8 cellular contexts compared by ENCODE assay signal in the genomic region with DNA sequence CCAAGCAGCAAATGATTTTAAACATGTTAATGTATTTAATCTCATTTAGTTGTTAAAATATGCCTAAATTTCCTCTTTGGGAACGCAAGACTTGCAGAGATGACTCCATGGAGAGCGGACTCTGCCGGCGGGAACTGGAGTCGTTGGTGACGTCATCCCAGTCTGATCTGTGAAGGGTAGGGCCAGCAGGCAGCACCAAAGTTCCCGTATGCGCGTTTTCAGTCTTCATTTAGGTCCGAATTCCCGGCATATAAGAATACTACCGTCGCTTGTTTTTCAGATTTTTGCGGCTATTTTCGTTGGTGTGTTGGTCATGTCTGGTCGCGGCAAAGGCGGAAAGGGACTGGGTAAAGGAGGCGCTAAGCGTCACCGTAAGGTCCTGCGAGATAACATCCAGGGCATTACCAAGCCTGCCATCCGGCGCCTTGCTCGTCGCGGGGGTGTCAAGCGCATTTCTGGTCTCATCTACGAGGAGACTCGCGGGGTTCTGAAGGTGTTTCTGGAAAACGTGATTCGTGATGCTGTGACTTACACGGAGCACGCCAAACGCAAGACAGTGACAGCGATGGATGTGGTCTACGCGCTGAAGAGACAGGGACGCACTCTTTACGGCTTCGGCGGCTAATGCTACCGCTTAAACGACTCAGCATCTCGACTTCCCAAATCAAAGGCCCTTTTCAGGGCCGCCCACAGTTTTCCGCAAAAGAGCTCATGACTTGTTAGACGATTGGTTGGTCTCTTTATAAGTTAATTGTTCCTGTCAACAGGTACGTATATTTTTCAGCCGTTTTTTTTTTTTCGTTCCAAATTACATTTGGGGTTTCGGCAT.
DNase-seq lines count a peak whose midpoint lies in the region; ATAC-seq and TF ChIP-seq lines count a peak whose summit lies in the region.

No MANE protein-coding gene starts in this region.

- no peak overlapping the region for H3K27ac Mint-ChIP-seq in chondrocyte (ENCODE audit: unreplicated experiment)

- ATAC-seq in GM18907 (IDR thresholded peaks at IDR 0.05; ENCODE audit: unreplicated experiment) (peak; percentile 62), HG03159 (IDR thresholded peaks at IDR 0.05; ENCODE audit: unreplicated experiment) (peak; percentile 50)
- peak; percentile 70 to 71 for ATAC-seq in activated CD4-positive, CD25-positive, alpha-beta regulatory T cell treated with anti-CD3 and anti-CD28 coated beads, Interleukin-2, amount 50 U/mL, for 24 hours

- TF ChIP-seq CTCF in chondrocyte (IDR thresholded peaks at IDR 0.05): peak; percentile 68

- DNase-seq in AG08395 (ENCODE audit: low spot score): peak; percentile 95
- peak; percentile 99 for DNase-seq in NCI-H345 (lab: John Stamatoyannopoulos, UW)
- DNase-seq in chondrocyte (ENCODE audit: low spot score): no peak
- DNase-seq in kidney glomerular epithelial cell (lab: John Stamatoyannopoulos, UW): peak; percentile 96
- DNase-seq in stimulated activated CD4-positive, alpha-beta T cell treated with anti-CD3 and anti-CD28 coated beads, Interleukin-15, amount 100 ng/mL, for 48 hours (ENCODE audit: low read depth in 2 of 2): peak; percentile 80 to 84

- H3K36me3 Mint-ChIP-seq in chondrocyte (ENCODE audit: low read depth): no peaks in the 10 kb centered on the region

- H3K27me3 Mint-ChIP-seq in chondrocyte (ENCODE audit: low read depth): no peaks in the 10 kb centered on the region

- H3K9me3 Mint-ChIP-seq in chondrocyte (ENCODE audit: low read depth): no peaks in the 10 kb centered on the region

- H3K4me3 Mint-ChIP-seq in chondrocyte (ENCODE audit: unreplicated experiment): no peak overlapping the region

- H3K4me1 Mint-ChIP-seq in chondrocyte (ENCODE audit: low read depth): peaks cover 17% of the 10 kb centered on the region
